Comparison of ENCODE assay signal across 8 cellular contexts in the genomic region with DNA sequence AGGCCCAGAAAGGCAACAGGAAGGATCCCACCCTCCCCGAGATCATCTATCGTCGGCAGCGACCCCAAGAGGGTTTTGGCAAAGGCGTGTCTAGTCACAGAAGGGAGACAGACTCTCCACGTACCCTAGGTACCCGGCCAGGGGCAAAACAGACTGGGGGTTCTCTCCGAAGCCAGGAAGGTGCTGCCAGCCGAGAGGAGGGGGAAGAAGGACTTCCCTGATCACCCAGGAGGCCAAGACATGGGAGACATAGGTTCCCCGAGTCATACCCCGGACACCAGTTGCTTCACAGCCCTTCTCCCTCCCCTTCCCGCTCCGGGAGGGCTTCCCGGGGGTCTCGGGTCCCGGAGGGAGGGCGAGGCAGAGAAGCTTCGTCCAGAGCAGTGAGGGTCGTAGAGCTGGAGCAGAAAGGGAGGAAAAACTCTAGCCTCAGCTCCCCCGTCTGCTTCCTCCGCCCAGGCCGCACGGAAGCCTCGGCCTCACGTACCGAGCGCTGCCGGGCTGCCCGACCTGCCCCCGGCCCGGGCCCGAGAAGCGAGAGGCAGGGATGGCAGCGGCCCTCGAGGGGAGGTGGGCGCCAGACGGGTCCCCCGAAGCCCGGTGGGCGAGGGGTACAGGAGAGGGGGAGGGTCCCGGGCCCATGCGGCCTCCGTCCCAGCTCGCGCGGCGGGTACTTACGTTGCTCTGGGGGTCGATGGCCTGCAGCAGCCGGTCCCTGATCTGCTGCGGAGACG. TPM values are rescaled to one million over a fixed set of nuclear protein-coding genes. Genes with fewer than 3 reads are reported as not detected.
DNase-seq lines count a peak whose midpoint lies in the region; ATAC-seq and TF ChIP-seq lines count a peak whose summit lies in the region.

No MANE protein-coding gene starts in this region.

- CTCF ChIA-PET in A673 (lab: Charles Lee), result interaction anchor here (1.2 kb wide), 1 partner anchor 99 kb away, joined by 3 read pairs; no protein-coding TSS in a partner anchor

- H3K27me3 ChIP-seq in A673 (replicated peaks; ENCODE audit: insufficient read depth, low read depth, low read length, poor library complexity) (no peaks in the 10 kb centered on the region), mucosa of stomach (ENCODE audit: control insufficient read depth, insufficient read depth, low read length) (no peaks in the 10 kb centered on the region)

- H3K4me3 Mint-ChIP-seq in T-helper 17 cell, result peak overlapping the region; percentile 93

- peak overlapping the region; percentile 90 for H3K9ac ChIP-seq in mucosa of stomach (ENCODE audit: low read length)

- BruUV-seq in A673 (replicated peaks; lab: Mats Ljungman, UMichigan), result no TSS peak

- peaks cover 4% of the 10 kb centered on the region for H3K36me3 Mint-ChIP-seq in T-helper 17 cell (ENCODE audit: low read depth)

- peak overlapping the region; percentile 100 for H3K4me3 ChIP-seq in A673 (ENCODE audit: low read depth, low read length, poor library complexity, severe bottlenecking)
- peak overlapping the region; percentile 73 for H3K4me3 ChIP-seq in mucosa of stomach (ENCODE audit: low read length)

- POLR2A ChIA-PET in A673 (lab: Charles Lee; ENCODE audit: low non-redundant PET), result no interaction called here

- H3K4me1 Mint-ChIP-seq in T-helper 17 cell, result peaks cover 32% of the 10 kb centered on the region

- H3K27ac ChIP-seq in A673 (ENCODE audit: low read depth, low read length, poor library complexity, severe bottlenecking), result peak overlapping the region; percentile 98

- TF ChIP-seq CTCF in A673 (conservative IDR thresholded peaks at IDR 0.05; ENCODE audit: low read depth, low read length), result 0 out of 2 replicates have a peak, but pooled peaks have one; percentile 9

- H3K9me3 ChIP-seq in A673 (ENCODE audit: low read depth, low read length, poor library complexity, severe bottlenecking) (no peaks in the 10 kb centered on the region), T-helper 17 cell (ENCODE audit: control insufficient read depth, low read length, poor library complexity, severe bottlenecking) (no peaks in the 10 kb centered on the region), mucosa of stomach (ENCODE audit: control insufficient read depth, low read length) (no peaks in the 10 kb centered on the region)

- DNase-seq in A673 (ENCODE audit: low spot score) (peak; percentile 29), T-helper 17 cell (peak in 1 of 3 donors; percentile 12), ecto neural progenitor cell (ENCODE audit: low spot score) (peak; percentile 58), inferior parietal cortex (ENCODE audit: extremely low spot score) (no peak), NOMO-1 treated with DMSO at 0.1 percent for 48 hours (lab: John Stamatoyannopoulos, UW; ENCODE audit: unreplicated experiment) (no peak), HuH-7.5 (ENCODE audit: low spot score) (no peak)

- H3K27ac Mint-ChIP-seq in T-helper 17 cell, result peak overlapping the region; percentile 86

- H3K36me3 ChIP-seq in A673 (ENCODE audit: insufficient read depth, low read length, poor library complexity, severe bottlenecking) (peaks cover 11% of the 10 kb centered on the region), mucosa of stomach (ENCODE audit: control insufficient read depth, insufficient read depth, low read length) (no peaks in the 10 kb centered on the region)

- ATAC-seq in GM21717 (IDR thresholded peaks at IDR 0.05; ENCODE audit: unreplicated experiment) (peak; percentile 13), T-helper 17 cell (no peak)

- peaks cover 15% of the 10 kb centered on the region for H3K4me1 ChIP-seq in A673 (ENCODE audit: insufficient read depth, low read length, poor library complexity, severe bottlenecking)
- peaks cover 13% of the 10 kb centered on the region for H3K4me1 ChIP-seq in mucosa of stomach (ENCODE audit: control insufficient read depth, insufficient read depth, low read length)

- intact Hi-C loops in A673 (cut with micrococcal nuclease; ENCODE audit: unreplicated experiment), result loop anchor here (5.0 kb wide), 2 partner anchors 55 to 450 kb away; partner anchors contain the start of genes HAUS8, MYO9B and SLC35E1

- H3K27me3 Mint-ChIP-seq in T-helper 17 cell, result no peaks in the 10 kb centered on the region

RNA-seq across cellular contexts. Expression of gene MED26, which starts 0.6 kb away (rescaled TPM):
- total RNA-seq in A673 (2021) (13.4 and 15.6 TPM in 2 replicates), T-helper 17 cell (10 to 100 TPM; 36.4 to 41.8 TPM)

RNA-seq across cellular contexts. Expression of gene SMIM7, which starts 32.6 kb away (rescaled TPM):
- total RNA-seq in A673 (2021) (67.0 and 82.7 TPM in 2 replicates), T-helper 17 cell (10 to 100 TPM; 60.7 to 70.2 TPM)

RNA-seq across cellular contexts. Expression of gene TMEM38A, which starts 33.6 kb away (rescaled TPM):
- total RNA-seq in A673 (2021) (8.3 and 8.6 TPM in 2 replicates), T-helper 17 cell (under 1 TPM; 0.27 to 0.42 TPM)

RNA-seq across cellular contexts. Expression of gene SLC35E1, which starts 55.1 kb away (rescaled TPM):
- total RNA-seq in A673 (2021) (36.3 and 37.9 TPM in 2 replicates), T-helper 17 cell (10 to 100 TPM; 68.1 to 75.9 TPM)

Comparison
In these comparisons a context has a peak if more than half of its experiments do, and no peak if none do; other contexts are left out.
1. DNase-seq: peak in A673 (single experiment) and ecto neural progenitor cell (single experiment); none in inferior parietal cortex (single experiment), NOMO-1 treated with DMSO at 0.1 percent for 48 hours (single experiment) and HuH-7.5 (single experiment).